Comparison of ENCODE assay signal across 8 cellular contexts in genomic region chr1:232949636-232950196, GRCh38. TPM values are rescaled to one million over a fixed set of nuclear protein-coding genes. Genes with fewer than 3 reads are reported as not detected.
DNase-seq lines count a peak whose midpoint lies in the region; ATAC-seq and TF ChIP-seq lines count a peak whose summit lies in the region.

No MANE protein-coding gene starts in this region.

- no peaks in the 10 kb centered on the region for H3F3A ChIP-seq in OCI-LY1 (ENCODE audit: insufficient read depth, low read length)

- POLR2A ChIA-PET in CD4-positive, alpha-beta T cell (lab: Charles Lee), result interaction anchor here (1.1 to 2.1 kb wide), 2 partner anchors 24 to 26 kb away, joined by 4 to 7 read pairs; no protein-coding TSS in a partner anchor

- H3K79me2 ChIP-seq in OCI-LY1 (ENCODE audit: insufficient read depth, low read length) (no peaks in the 10 kb centered on the region), osteoblast (ENCODE audit: insufficient read depth, low read length) (peaks cover 12% of the 10 kb centered on the region)

- peak overlapping the region; percentile 96 for H3K4me3 Mint-ChIP-seq in CD4-positive, alpha-beta T cell

- peak overlapping the region; percentile 84 for H3K9ac ChIP-seq in OCI-LY1 (ENCODE audit: low read length)
- peak overlapping the region; percentile 69 for H3K9ac ChIP-seq in endocrine pancreas (ENCODE audit: control insufficient read depth, insufficient read depth, low read length)

- peak overlapping the region; percentile 83 for H3K27ac Mint-ChIP-seq in CD4-positive, alpha-beta T cell

- H3K4me1 Mint-ChIP-seq in CD4-positive, alpha-beta T cell (ENCODE audit: low read depth), result peaks cover 53% of the 10 kb centered on the region

- H3K36me3 ChIP-seq in OCI-LY1 (ENCODE audit: insufficient read depth, low read length), result no peaks in the 10 kb centered on the region; the same call in 1 of the 2 replicates
- H3K36me3 ChIP-seq in endocrine pancreas (ENCODE audit: control insufficient read depth, insufficient read depth, low read length), result no peaks in the 10 kb centered on the region
- no peaks in the 10 kb centered on the region for H3K36me3 ChIP-seq in osteoblast (ENCODE audit: insufficient read depth, low read length)

- H3K9me3 Mint-ChIP-seq in CD4-positive, alpha-beta T cell, result no peaks in the 10 kb centered on the region

- no peak for DNase-seq in CD4-positive, alpha-beta T cell
- DNase-seq in osteoblast (ENCODE audit: insufficient read length, low spot score, missing footprints), result no peak
- DNase-seq in SW480 (ENCODE audit: low spot score), result no peak
- no peak for DNase-seq in GDM1 (lab: John Stamatoyannopoulos, UW)
- no peak for DNase-seq in NCI-H1930 (lab: John Stamatoyannopoulos, UW)
- DNase-seq in SKM-1 (lab: John Stamatoyannopoulos, UW; ENCODE audit: unreplicated experiment), result no peak

- no peaks in the 10 kb centered on the region for H3K27me3 ChIP-seq in CD4-positive, alpha-beta T cell (ENCODE audit: control insufficient read depth, insufficient read depth, low read length)
- H3K27me3 ChIP-seq in OCI-LY1 (ENCODE audit: insufficient read depth, low read length) (no peaks in the 10 kb centered on the region), endocrine pancreas (ENCODE audit: control insufficient read depth, insufficient read depth, low read length) (no peaks in the 10 kb centered on the region), osteoblast (ENCODE audit: insufficient read depth, low read length) (no peaks in the 10 kb centered on the region)

- no peak for TF ChIP-seq CTCF in CD4-positive, alpha-beta T cell (IDR thresholded peaks at IDR 0.05)
- TF ChIP-seq CTCF in OCI-LY1 (IDR thresholded peaks at IDR 0.05; ENCODE audit: low read length), result no peak
- no peak for TF ChIP-seq CTCF in osteoblast (IDR thresholded peaks at IDR 0.05; ENCODE audit: extremely low read depth, low read depth, low read length)

- CTCF ChIA-PET in CD4-positive, alpha-beta T cell (lab: Charles Lee), result no interaction called here

- H3K9me3 ChIP-seq in CD4-positive, alpha-beta T cell (ENCODE audit: control insufficient read depth, low read length), result no peaks in the 10 kb centered on the region
- H3K9me3 ChIP-seq in OCI-LY1 (ENCODE audit: low read length), result no peaks in the 10 kb centered on the region
- no peaks in the 10 kb centered on the region for H3K9me3 ChIP-seq in endocrine pancreas (ENCODE audit: control insufficient read depth, low read length)
- no peaks in the 10 kb centered on the region for H3K9me3 ChIP-seq in osteoblast (ENCODE audit: low read depth, low read length)

- H3K27me3 Mint-ChIP-seq in CD4-positive, alpha-beta T cell, result no peaks in the 10 kb centered on the region

- intact Hi-C loops in CD4-positive, alpha-beta T cell (cut with DNase I, micrococcal nuclease), result loop anchor here (1.0 to 10.0 kb wide), 5 partner anchors 25 to 375 kb away; partner anchors contain the start of genes MAP10 (in 1 of the 2) and MAP3K21 (in 1 of the 2)

- H3K4me1 ChIP-seq in OCI-LY1 (ENCODE audit: insufficient read depth, low read length, severe bottlenecking) (peaks cover 31% of the 10 kb centered on the region), endocrine pancreas (ENCODE audit: control insufficient read depth, insufficient read depth, low read length) (peaks cover 5% of the 10 kb centered on the region), osteoblast (ENCODE audit: insufficient read depth, low read length) (peaks cover 7% of the 10 kb centered on the region)

- H2AFZ ChIP-seq in OCI-LY1 (ENCODE audit: low read length) (peak overlapping the region; percentile 77), osteoblast (ENCODE audit: low read length) (peak overlapping the region; percentile 99)

- no peaks in the 10 kb centered on the region for H3K9me2 ChIP-seq in OCI-LY1 (ENCODE audit: low read depth, low read length)

- H3K4me3 ChIP-seq in OCI-LY1 (ENCODE audit: low read depth, low read length, poor library complexity, severe bottlenecking) (peak overlapping the region; percentile 85), endocrine pancreas (ENCODE audit: control insufficient read depth, insufficient read depth, low read length) (peak overlapping the region; percentile 92), osteoblast (ENCODE audit: insufficient read depth, low read length) (peak overlapping the region; percentile 91)

- H3K27ac ChIP-seq in CD4-positive, alpha-beta T cell (ENCODE audit: low read depth, low read length), result peak overlapping the region; percentile 56
- H3K27ac ChIP-seq in OCI-LY1 (ENCODE audit: low read depth, low read length, poor library complexity, severe bottlenecking) (peak overlapping the region; percentile 52), osteoblast (ENCODE audit: low read depth, low read length) (peak overlapping the region; percentile 88)

- peaks cover 20% of the 10 kb centered on the region for H3K36me3 Mint-ChIP-seq in CD4-positive, alpha-beta T cell (ENCODE audit: low read depth)

- ATAC-seq in CD4-positive, alpha-beta T cell (ENCODE audit: poor library complexity), result no peak

- H3K4me2 ChIP-seq in OCI-LY1 (ENCODE audit: low read length) (peak overlapping the region; percentile 78), osteoblast (ENCODE audit: insufficient read depth, low read length) (peak overlapping the region; percentile 96)

- H4K20me1 ChIP-seq in OCI-LY1 (ENCODE audit: insufficient read depth, low read length) (no peaks in the 10 kb centered on the region), osteoblast (ENCODE audit: insufficient read depth, low read length) (no peaks in the 10 kb centered on the region)

RNA-seq across cellular contexts. Expression of gene NTPCR, which starts 0.7 kb away (rescaled TPM):
- total RNA-seq in CD4-positive, alpha-beta T cell, result 1 to 10 TPM; 8.5 to 9.3 TPM
- 15.6 and 26.5 TPM in 2 replicates for total RNA-seq in osteoblast
